In the genomic region with DNA sequence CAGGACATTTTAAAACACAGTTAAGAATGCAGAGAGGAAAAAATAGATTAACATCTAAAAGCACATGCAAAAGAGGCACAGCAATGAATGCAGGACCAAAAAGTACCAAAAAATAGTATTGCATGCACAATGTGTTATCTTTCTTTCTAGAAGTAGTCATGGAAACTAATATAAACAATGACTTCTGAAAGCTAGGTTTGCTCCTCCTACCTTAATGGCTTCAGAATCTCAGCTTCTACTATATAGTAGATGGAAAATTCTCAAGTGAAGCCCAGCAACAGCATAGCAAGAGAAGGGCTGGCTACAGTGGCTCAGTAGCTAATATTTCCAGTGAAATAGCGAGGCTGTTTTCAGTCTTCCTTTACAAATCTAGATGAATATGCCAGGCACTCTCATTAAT, we compare ENCODE assay signal across 19 cellular contexts.
DNase-seq lines count a peak whose midpoint lies in the region; ATAC-seq and TF ChIP-seq lines count a peak whose summit lies in the region.
"Had no signal": no experiment of that assay in that cellular context is flagged by ENCODE, and none has a peak within 500 bp of the region (broad histone marks: within the 10 kb centered on the region; RNA-seq: fewer than 3 reads in every experiment).

No MANE protein-coding gene starts in this region.

- H3K36me3 ChIP-seq in SK-N-SH (replicated peaks in 1 of 2; ENCODE audit: control insufficient read depth in 1 of 2, insufficient read depth in 2 of 2, low read length in 1 of 2), result no peaks in the 10 kb centered on the region
- H3K36me3 ChIP-seq in left ventricle myocardium inferior, result no peaks in the 10 kb centered on the region
- H3K36me3 ChIP-seq: BE2C had no signal

- no peak for TF ChIP-seq EP300 in SK-N-SH (IDR thresholded peaks at IDR 0.05; ENCODE audit: borderline replicate concordance in 1 of 2, low read depth in 1 of 2, low read length in 1 of 2)

- H3K4me1 ChIP-seq in SK-N-SH (ENCODE audit: control insufficient read depth in 1 of 2, insufficient read depth in 2 of 2, low read depth in 1 of 2, low read length in 1 of 2) (no peaks in the 10 kb centered on the region; a peak in 1 of 4 replicates), left ventricle myocardium inferior (no peaks in the 10 kb centered on the region)
- H3K4me1 ChIP-seq: BE2C had no signal

- CTCF ChIA-PET in SK-N-SH (lab: Yijun Ruan, JAX), result interaction anchor here (1.8 kb wide), 1 partner anchor 87 kb away, joined by 3 read pairs; no protein-coding TSS in a partner anchor

- H3K27me3 ChIP-seq in SK-N-SH (ENCODE audit: insufficient read depth) (no peaks in the 10 kb centered on the region), left ventricle myocardium inferior (ENCODE audit: low read depth) (no peaks in the 10 kb centered on the region)
- H3K27me3 ChIP-seq: BE2C had no signal

- peaks cover 8 to 16% of the 10 kb centered on the region in 2 donors for H3K4me1 Mint-ChIP-seq in effector memory CD8-positive, alpha-beta T cell (ENCODE audit: low read depth in 2 of 2)
- peaks cover 18 to 37% (median 35%) of the 10 kb centered on the region in 4 donors for H3K4me1 Mint-ChIP-seq in naive thymus-derived CD8-positive, alpha-beta T cell
- peaks cover 21% of the 10 kb centered on the region for H3K4me1 Mint-ChIP-seq in mesothelial cell of epicardium

- no peak overlapping the region for H3K4me3 Mint-ChIP-seq in effector memory CD8-positive, alpha-beta T cell
- H3K4me3 Mint-ChIP-seq in naive thymus-derived CD8-positive, alpha-beta T cell, result no peak overlapping the region
- no peak overlapping the region for H3K4me3 Mint-ChIP-seq in mesothelial cell of epicardium
- H3K4me3 Mint-ChIP-seq: CD8-positive, alpha-beta T cell had no signal

- no peak overlapping the region for H3K4me3 ChIP-seq in SK-N-SH (ENCODE audit: low read depth in 2 of 2, low read length in 1 of 2)
- H3K4me3 ChIP-seq in left ventricle myocardium inferior, result no peak overlapping the region

- peaks cover 4% of the 10 kb centered on the region for H3K36me3 Mint-ChIP-seq in effector memory CD8-positive, alpha-beta T cell (ENCODE audit: insufficient read depth)
- H3K36me3 Mint-ChIP-seq in naive thymus-derived CD8-positive, alpha-beta T cell, result no peaks in the 10 kb centered on the region
- H3K36me3 Mint-ChIP-seq in mesothelial cell of epicardium, result no peaks in the 10 kb centered on the region
- H3K36me3 Mint-ChIP-seq: CD8-positive, alpha-beta T cell had no signal

- no peaks in the 10 kb centered on the region for H3K79me2 ChIP-seq in SK-N-SH (ENCODE audit: insufficient read depth)

- H3K9ac ChIP-seq in SK-N-SH, result no peak overlapping the region

- POLR2A ChIA-PET in SK-N-SH (lab: Yijun Ruan, JAX), result no interaction called here
- POLR2A ChIA-PET in naive thymus-derived CD8-positive, alpha-beta T cell (lab: Charles Lee), result no interaction called here

- DNase-seq in SK-N-SH (no peak), OCI-M1 (lab: John Stamatoyannopoulos, UW) (peak; percentile 74), NCI-H1694 treated with DMSO at 0.1 percent for 48 hours (lab: John Stamatoyannopoulos, UW) (no peak), left ventricle myocardium inferior (no peak), mesothelial cell of epicardium (ENCODE audit: low spot score in 2 of 2, unreplicated experiment in 2 of 2) (no peak)
- no peak for DNase-seq in effector memory CD8-positive, alpha-beta T cell
- DNase-seq in naive thymus-derived CD8-positive, alpha-beta T cell, result peak in 2 of 10 donors; percentile 32 to 37
- DNase-seq: BE2C; Calu3; CD8-positive, alpha-beta T cell; DMS79; NCI-H1105; NCI-H2081 treated with DMSO at 0.1 percent for 48 hours; NCI-H510A treated with DMSO at 0.1 percent for 48 hours; PC-3; RPMI8226; SHP77 treated with DMSO at 0.1 percent for 48 hours had no signal

- no peak overlapping the region for H3K27ac Mint-ChIP-seq in effector memory CD8-positive, alpha-beta T cell
- peak overlapping the region in 4 of 10 donors; percentile 22 to 92 (median 38) for H3K27ac Mint-ChIP-seq in naive thymus-derived CD8-positive, alpha-beta T cell
- H3K27ac Mint-ChIP-seq in mesothelial cell of epicardium, result no peak overlapping the region
- H3K27ac Mint-ChIP-seq: CD8-positive, alpha-beta T cell had no signal

- H4K20me1 ChIP-seq in SK-N-SH (ENCODE audit: insufficient read depth), result no peaks in the 10 kb centered on the region

- no peak overlapping the region for H3K4me2 ChIP-seq in SK-N-SH

- ATAC-seq in SK-N-SH treated with all-trans-retinoic acid at 6 μM for 48 hours, result peak; percentile 22; the same call in 2 of the 3 replicates
- ATAC-seq in effector memory CD8-positive, alpha-beta T cell (replicated peaks), result peak; percentile 35
- peak; percentile 13 to 26 for ATAC-seq in naive thymus-derived CD8-positive, alpha-beta T cell
- ATAC-seq: CD8-positive, alpha-beta T cell; HCT116 had no signal

- H3K9me3 ChIP-seq in SK-N-SH, result no peaks in the 10 kb centered on the region
- no peaks in the 10 kb centered on the region for H3K9me3 ChIP-seq in left ventricle myocardium inferior (replicated peaks)
- H3K9me3 ChIP-seq: BE2C had no signal

- no peak for TF ChIP-seq RAD21 in SK-N-SH (IDR thresholded peaks at IDR 0.05; ENCODE audit: low read length)

- intact Hi-C loops in left ventricle myocardium inferior (cut with micrococcal nuclease), result no loop called here

- H2AFZ ChIP-seq in SK-N-SH (ENCODE audit: low read depth), result no peak overlapping the region

- TF ChIP-seq CTCF in SK-N-SH (IDR thresholded peaks at IDR 0.05) (no peak), left ventricle myocardium inferior (IDR thresholded peaks at IDR 0.05; ENCODE audit: borderline replicate concordance) (no peak), mesothelial cell of epicardium (IDR thresholded peaks at IDR 0.05; ENCODE audit: unreplicated experiment) (no peak)

- H3K9me3 Mint-ChIP-seq in effector memory CD8-positive, alpha-beta T cell, result no peaks in the 10 kb centered on the region
- no peaks in the 10 kb centered on the region for H3K9me3 Mint-ChIP-seq in naive thymus-derived CD8-positive, alpha-beta T cell
- peaks cover 5% of the 10 kb centered on the region for H3K9me3 Mint-ChIP-seq in mesothelial cell of epicardium
- H3K9me3 Mint-ChIP-seq: CD8-positive, alpha-beta T cell had no signal

- peaks cover 3 to 11% of the 10 kb centered on the region in 2 donors for H3K27me3 Mint-ChIP-seq in effector memory CD8-positive, alpha-beta T cell
- H3K27me3 Mint-ChIP-seq in naive thymus-derived CD8-positive, alpha-beta T cell, result no peaks in the 10 kb centered on the region
- peaks cover 3% of the 10 kb centered on the region for H3K27me3 Mint-ChIP-seq in mesothelial cell of epicardium (ENCODE audit: low read depth)

- no peaks in the 10 kb centered on the region for H3K9me2 ChIP-seq in SK-N-SH

- peaks cover 4% of the 10 kb centered on the region for H3F3A ChIP-seq in SK-N-SH (replicated peaks; ENCODE audit: insufficient read depth)

- no peak overlapping the region; a peak in 1 of 4 replicates for H3K27ac ChIP-seq in SK-N-SH (ENCODE audit: low read depth in 2 of 2, low read length in 1 of 2)
- H3K27ac ChIP-seq in left ventricle myocardium inferior (replicated peaks), result no peak overlapping the region

- WGBS in SK-N-SH (ENCODE audit: low lambda C conversion rate), result 81% methylated on average over 1 of the region's 1 CpG

TF ChIP-seq in SK-N-SH treated with all-trans-retinoic acid at 6 μM for 48 hours, 23 proteins besides CTCF, POLR2A, EP300 and RAD21 (continues in another document):
- TF ChIP-seq ESRRG (CRISPR knock-in tag; IDR thresholded peaks at IDR 0.05) (no peak), RARB (CRISPR knock-in tag; IDR thresholded peaks at IDR 0.05) (no peak)

TF ChIP-seq in SK-N-SH, 30 proteins besides CTCF, POLR2A, EP300 and RAD21:
- no peak for TF ChIP-seq MXI1 (IDR thresholded peaks at IDR 0.05; ENCODE audit: low read depth, low read length)
- TF ChIP-seq EZH2phosphoT487 (IDR thresholded peaks at IDR 0.05; ENCODE audit: borderline replicate concordance, low read depth), result no peak
- no peak for TF ChIP-seq POLR2AphosphoS5 (IDR thresholded peaks at IDR 0.05; ENCODE audit: low read depth, low read length)
- no peak for TF ChIP-seq GABPA (IDR thresholded peaks at IDR 0.05; ENCODE audit: low read depth)
- no peak for TF ChIP-seq NFIC (IDR thresholded peaks at IDR 0.05; ENCODE audit: borderline replicate concordance)
- TF ChIP-seq GATA2 (CRISPR knock-in tag; IDR thresholded peaks at IDR 0.05), result no peak
- TF ChIP-seq, protein P1, sequence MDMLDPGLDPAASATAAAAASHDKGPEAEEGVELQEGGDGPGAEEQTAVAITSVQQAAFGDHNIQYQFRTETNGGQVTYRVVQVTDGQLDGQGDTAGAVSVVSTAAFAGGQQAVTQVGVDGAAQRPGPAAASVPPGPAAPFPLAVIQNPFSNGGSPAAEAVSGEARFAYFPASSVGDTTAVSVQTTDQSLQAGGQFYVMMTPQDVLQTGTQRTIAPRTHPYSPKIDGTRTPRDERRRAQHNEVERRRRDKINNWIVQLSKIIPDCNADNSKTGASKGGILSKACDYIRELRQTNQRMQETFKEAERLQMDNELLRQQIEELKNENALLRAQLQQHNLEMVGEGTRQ (IDR thresholded peaks at IDR 0.05; ENCODE audit: borderline replicate concordance, low read depth, low read length), result no peak
- TF ChIP-seq RFX5 (IDR thresholded peaks at IDR 0.05; ENCODE audit: low read length), result no peak
